Comparison of ENCODE assay signal across 27 cellular contexts in the genomic region with DNA sequence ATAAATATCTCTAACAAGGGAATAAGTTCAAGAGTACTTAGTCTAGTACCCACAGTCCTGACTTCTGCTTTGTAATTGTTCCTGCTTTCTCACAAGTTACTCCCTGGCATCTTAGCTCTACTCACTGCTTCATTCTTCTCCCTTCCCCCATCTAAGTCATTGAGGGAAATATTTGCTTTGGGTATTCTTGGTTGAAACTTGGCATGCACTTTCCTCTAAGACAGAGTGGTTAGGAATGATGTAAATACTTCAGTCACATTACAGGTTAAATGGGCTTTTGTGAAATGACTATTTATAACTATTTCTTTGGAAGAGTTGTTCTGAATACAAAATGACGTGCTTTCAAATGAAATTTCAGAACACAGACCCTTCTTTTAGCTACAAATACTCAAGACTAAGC.
"Had no signal": no experiment of that assay in that cellular context is flagged by ENCODE, and none has a peak within 500 bp of the region (broad histone marks: within the 10 kb centered on the region; RNA-seq: fewer than 3 reads in every experiment).

No MANE protein-coding gene starts in this region.

- H3K27ac Mint-ChIP-seq: activated CD4-positive, alpha-beta memory T cell treated with anti-CD3 and anti-CD28 coated beads, Interleukin-2, amount 10 ng/mL, durations not matched to agents 7 days and 5 days; activated CD4-positive, alpha-beta T cell treated with anti-CD3 and anti-CD28 coated beads, Interleukin-2, amount 10 ng/mL, durations not matched to agents 7 days and 5 days; activated naive CD4-positive, alpha-beta T cell treated with anti-CD3 and anti-CD28 coated beads, Interleukin-2, amount 10 ng/mL, durations not matched to agents 7 days and 5 days; activated naive CD4-positive, alpha-beta T cell treated with anti-CD3 and anti-CD28 coated beads, Interleukin-2, amount 50 U/mL, for 72 hours; activated naive CD8-positive, alpha-beta T cell treated with anti-CD3 and anti-CD28 coated beads, Interleukin-2, amount 10 ng/mL, durations not matched to agents 7 days and 5 days; activated T-cell treated with anti-CD3 and anti-CD28 coated beads, Interleukin-2, amount 50 U/mL, for 24 hours; activated T-cell treated with anti-CD3 and anti-CD28 coated beads, Interleukin-2, amount 50 U/mL, for 72 hours; dendritic cell treated with granulocyte-macrophage colony-stimulating factor and Interleukin-4, amounts not matched to agents 40 ng/mL and 50 ng/mL, for 4 days; effector memory CD8-positive, alpha-beta T cell; WTC11 had no signal

- H3K36me3 ChIP-seq: ascending aorta, brain microvascular endothelial cell, esophagus squamous epithelium had no signal

- DNase-seq: activated CD4-positive, alpha-beta memory T cell treated with anti-CD3 and anti-CD28 coated beads, Interleukin-2, amount 10 ng/mL, durations not matched to agents 7 days and 5 days; activated CD4-positive, alpha-beta T cell treated with anti-CD3 and anti-CD28 coated beads for 1 hour; activated CD4-positive, alpha-beta T cell treated with anti-CD3 and anti-CD28 coated beads for 4 hours; activated CD4-positive, alpha-beta T cell treated with anti-CD3 and anti-CD28 coated beads, Interleukin-2, amount 10 ng/mL, durations not matched to agents 7 days and 5 days; activated CD4-positive, alpha-beta T cell treated with anti-CD3 and anti-CD28 coated beads, Interleukin-2, amount 50 U/mL, for 4 hours; activated CD8-positive, alpha-beta memory T cell treated with anti-CD3 and anti-CD28 coated beads, Interleukin-2, amount 50 U/mL, for 48 hours; activated gamma-delta T cell; activated naive CD4-positive, alpha-beta T cell; activated naive CD4-positive, alpha-beta T cell treated with anti-CD3 and anti-CD28 coated beads, Interleukin-2, amount 10 ng/mL, durations not matched to agents 7 days and 5 days; activated naive CD8-positive, alpha-beta T cell treated with anti-CD3 and anti-CD28 coated beads, Interleukin-2, amount 10 ng/mL, durations not matched to agents 7 days and 5 days; activated T-cell treated with anti-CD3 and anti-CD28 coated beads for 4 hours; activated T-cell treated with anti-CD3 and anti-CD28 coated beads, Interleukin-2, amount 50 U/mL, for 24 hours; activated T-cell treated with anti-CD3 and anti-CD28 coated beads, Interleukin-2, amount 50 U/mL, for 72 hours; brain microvascular endothelial cell; effector CD4-positive, alpha-beta T cell; effector memory CD8-positive, alpha-beta T cell; esophagus squamous epithelium; head of caudate nucleus; T-helper 2 cell had no signal

- H3K9me3 ChIP-seq: ascending aorta, esophagus squamous epithelium had no signal

- H3K4me1 Mint-ChIP-seq: activated CD4-positive, alpha-beta memory T cell treated with anti-CD3 and anti-CD28 coated beads, Interleukin-2, amount 10 ng/mL, durations not matched to agents 7 days and 5 days; activated CD4-positive, alpha-beta T cell treated with anti-CD3 and anti-CD28 coated beads, Interleukin-2, amount 10 ng/mL, durations not matched to agents 7 days and 5 days; activated naive CD4-positive, alpha-beta T cell treated with anti-CD3 and anti-CD28 coated beads, Interleukin-2, amount 10 ng/mL, durations not matched to agents 7 days and 5 days; activated naive CD8-positive, alpha-beta T cell treated with anti-CD3 and anti-CD28 coated beads, Interleukin-2, amount 10 ng/mL, durations not matched to agents 7 days and 5 days; central memory CD8-positive, alpha-beta T cell had no signal

- H3K36me3 Mint-ChIP-seq: activated naive CD4-positive, alpha-beta T cell treated with anti-CD3 and anti-CD28 coated beads, Interleukin-2, amount 10 ng/mL, durations not matched to agents 7 days and 5 days; activated naive CD4-positive, alpha-beta T cell treated with anti-CD3 and anti-CD28 coated beads, Interleukin-2, amount 50 U/mL, for 72 hours; activated naive CD8-positive, alpha-beta T cell treated with anti-CD3 and anti-CD28 coated beads, Interleukin-2, amount 10 ng/mL, durations not matched to agents 7 days and 5 days had no signal

- H3K27me3 ChIP-seq: ascending aorta, brain microvascular endothelial cell, esophagus squamous epithelium had no signal

- H3K4me3 Mint-ChIP-seq: activated CD4-positive, alpha-beta memory T cell treated with anti-CD3 and anti-CD28 coated beads, Interleukin-2, amount 10 ng/mL, durations not matched to agents 7 days and 5 days; activated CD4-positive, alpha-beta T cell treated with anti-CD3 and anti-CD28 coated beads, Interleukin-2, amount 10 ng/mL, durations not matched to agents 7 days and 5 days; activated naive CD4-positive, alpha-beta T cell treated with anti-CD3 and anti-CD28 coated beads, Interleukin-2, amount 10 ng/mL, durations not matched to agents 7 days and 5 days; activated naive CD8-positive, alpha-beta T cell treated with anti-CD3 and anti-CD28 coated beads, Interleukin-2, amount 10 ng/mL, durations not matched to agents 7 days and 5 days; activated T-cell treated with anti-CD3 and anti-CD28 coated beads, Interleukin-2, amount 50 U/mL, for 24 hours; activated T-cell treated with anti-CD3 and anti-CD28 coated beads, Interleukin-2, amount 50 U/mL, for 72 hours; central memory CD8-positive, alpha-beta T cell; dendritic cell treated with granulocyte-macrophage colony-stimulating factor and Interleukin-4, amounts not matched to agents 40 ng/mL and 50 ng/mL, for 4 days; effector memory CD8-positive, alpha-beta T cell; WTC11 had no signal

- H3K27ac ChIP-seq: brain microvascular endothelial cell, coronary artery, epithelial cell of prostate, esophagus squamous epithelium, VCaP had no signal

- ATAC-seq: activated naive CD4-positive, alpha-beta T cell treated with anti-CD3 and anti-CD28 coated beads, Interleukin-2, amount 50 U/mL, for 72 hours; activated T-cell treated with anti-CD3 and anti-CD28 coated beads, Interleukin-2, amount 50 U/mL, for 72 hours; effector memory CD8-positive, alpha-beta T cell; WTC11 had no signal

- H3K9me3 Mint-ChIP-seq: activated CD4-positive, alpha-beta memory T cell treated with anti-CD3 and anti-CD28 coated beads, Interleukin-2, amount 10 ng/mL, durations not matched to agents 7 days and 5 days; activated CD4-positive, alpha-beta T cell treated with anti-CD3 and anti-CD28 coated beads, Interleukin-2, amount 10 ng/mL, durations not matched to agents 7 days and 5 days; activated naive CD4-positive, alpha-beta T cell treated with anti-CD3 and anti-CD28 coated beads, Interleukin-2, amount 10 ng/mL, durations not matched to agents 7 days and 5 days; activated naive CD4-positive, alpha-beta T cell treated with anti-CD3 and anti-CD28 coated beads, Interleukin-2, amount 50 U/mL, for 72 hours; activated naive CD8-positive, alpha-beta T cell treated with anti-CD3 and anti-CD28 coated beads, Interleukin-2, amount 10 ng/mL, durations not matched to agents 7 days and 5 days; activated T-cell treated with anti-CD3 and anti-CD28 coated beads, Interleukin-2, amount 50 U/mL, for 24 hours; activated T-cell treated with anti-CD3 and anti-CD28 coated beads, Interleukin-2, amount 50 U/mL, for 72 hours; central memory CD8-positive, alpha-beta T cell; dendritic cell treated with granulocyte-macrophage colony-stimulating factor and Interleukin-4, amounts not matched to agents 40 ng/mL and 50 ng/mL, for 4 days; effector memory CD8-positive, alpha-beta T cell had no signal

- H3K4me3 ChIP-seq: ascending aorta, coronary artery, esophagus squamous epithelium had no signal
